Comparison of ENCODE assay signal across 15 cellular contexts in the genomic region with DNA sequence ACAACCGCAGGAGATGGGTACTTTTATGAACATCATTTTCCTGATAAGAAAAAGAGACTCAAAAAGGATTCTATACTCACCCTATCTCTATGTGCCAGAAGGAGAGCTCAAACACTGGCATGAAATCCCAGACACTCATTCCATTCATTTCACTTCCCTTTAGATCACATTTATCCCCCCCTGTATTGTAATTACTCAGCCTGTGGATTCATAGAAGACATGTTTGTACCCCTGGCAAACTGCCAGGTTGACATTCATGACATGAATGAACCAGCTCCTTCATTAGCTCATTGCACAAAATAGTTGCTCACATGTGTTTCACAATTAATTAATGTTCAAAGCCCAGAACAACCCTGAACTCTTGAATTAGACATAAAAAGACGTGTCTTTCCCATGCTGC. TPM values are rescaled to one million over a fixed set of nuclear protein-coding genes. Genes with fewer than 3 reads are reported as not detected.
A peak's percentile ranks its signal among the peaks of the same experiment; 100 is the strongest.
DNase-seq lines count a peak whose midpoint lies in the region; ATAC-seq, FAIRE-seq and TF ChIP-seq lines count a peak whose summit lies in the region.
"Had no signal": no experiment of that assay in that cellular context is flagged by ENCODE, and none has a peak within 500 bp of the region (broad histone marks: within the 10 kb centered on the region; RNA-seq: fewer than 3 reads in every experiment).

No MANE protein-coding gene starts in this region.

- H3K27me3 ChIP-seq in foreskin keratinocyte = peaks cover 4% of the 10 kb centered on the region
- H3K27me3 ChIP-seq: ovary, transverse colon had no signal

- H3K27ac Mint-ChIP-seq in activated T-cell treated with anti-CD3 and anti-CD28 coated beads, Interleukin-2, amount 50 U/mL, for 72 hours = no peak overlapping the region
- H3K27ac Mint-ChIP-seq: CD8-positive, alpha-beta T cell; mesothelial cell of epicardium had no signal

- ATAC-seq in GM19463 (IDR thresholded peaks at IDR 0.05; ENCODE audit: unreplicated experiment) (peak; percentile 47), foreskin keratinocyte (peak; percentile 73)
- ATAC-seq in activated T-cell treated with anti-CD3 and anti-CD28 coated beads, Interleukin-2, amount 50 U/mL, for 72 hours (replicated peaks in 1 of 2) = no peak
- ATAC-seq: CD8-positive, alpha-beta T cell; Panc1 had no signal

- TF ChIP-seq CTCF in foreskin keratinocyte (conservative IDR thresholded peaks at IDR 0.05) = no peak

- no peaks in the 10 kb centered on the region for H3K9me3 Mint-ChIP-seq in activated T-cell treated with anti-CD3 and anti-CD28 coated beads, Interleukin-2, amount 50 U/mL, for 72 hours

- H3K4me1 Mint-ChIP-seq in activated T-cell treated with anti-CD3 and anti-CD28 coated beads, Interleukin-2, amount 50 U/mL, for 72 hours (ENCODE audit: low read depth) = no peaks in the 10 kb centered on the region

- H3K4me1 ChIP-seq in foreskin keratinocyte = no peaks in the 10 kb centered on the region
- H3K4me1 ChIP-seq: transverse colon had no signal

- no peak for FAIRE-seq in HTR-8/SVneo (lab: Jason Lieb, UNC)

- peaks cover 0 to 1% of the 10 kb centered on the region in 2 donors for H3K36me3 Mint-ChIP-seq in activated T-cell treated with anti-CD3 and anti-CD28 coated beads, Interleukin-2, amount 50 U/mL, for 72 hours (ENCODE audit: insufficient read depth in 2 of 2)
- H3K36me3 Mint-ChIP-seq: CD8-positive, alpha-beta T cell; mesothelial cell of epicardium had no signal

- DNase-seq in NCI-H2029 treated with DMSO at 0.1 percent for 48 hours (lab: John Stamatoyannopoulos, UW) (peak; percentile 29), foreskin keratinocyte (peak; percentile 85 to 92), HTR-8/SVneo (ENCODE audit: insufficient read length, low spot score) (no peak)
- DNase-seq in activated T-cell treated with anti-CD3 and anti-CD28 coated beads, Interleukin-2, amount 50 U/mL, for 72 hours = no peak
- DNase-seq: activated CD4-positive, alpha-beta T cell treated with anti-CD3 and anti-CD28 coated beads, Interleukin-2, amount 50 U/mL, for 48 hours; activated effector memory CD4-positive, alpha-beta T cell treated with anti-CD3 and anti-CD28 coated beads, Interleukin-2, amount 50 U/mL, for 16 hours; CD8-positive, alpha-beta T cell; KBM-7; NCI-H2107; ovary; transverse colon had no signal

- no peak overlapping the region for H3K27ac ChIP-seq in foreskin keratinocyte
- H3K27ac ChIP-seq: ovary, transverse colon had no signal

- H3K4me3 Mint-ChIP-seq in activated T-cell treated with anti-CD3 and anti-CD28 coated beads, Interleukin-2, amount 50 U/mL, for 72 hours = no peak overlapping the region
- H3K4me3 Mint-ChIP-seq: CD8-positive, alpha-beta T cell; mesothelial cell of epicardium had no signal

- no peaks in the 10 kb centered on the region for H3K27me3 Mint-ChIP-seq in activated T-cell treated with anti-CD3 and anti-CD28 coated beads, Interleukin-2, amount 50 U/mL, for 72 hours (ENCODE audit: low read depth)

RNA-seq across cellular contexts. Expression of a gene that starts 4.9 kb away (rescaled TPM):
- not detected in 2 replicates for total RNA-seq in foreskin keratinocyte
- polyA plus RNA-seq in foreskin keratinocyte = not detected in 2 replicates
- not detected for total RNA-seq in activated T-cell treated with anti-CD3 and anti-CD28 coated beads, Interleukin-2, amount 50 U/mL, for 72 hours
- total RNA-seq: CD8-positive, alpha-beta T cell; mesothelial cell of epicardium; ovary; T-helper 2 cell treated with Interferon-gamma antibody and Interleukin-4, amounts not matched to agents 100 ng/mL and 5 ng/mL, for 36 hours; transverse colon had no signal
- polyA plus RNA-seq: ovary had no signal

RNA-seq across cellular contexts. Expression of a gene that starts 17.5 kb away (rescaled TPM):
- not detected in 2 replicates for total RNA-seq in foreskin keratinocyte
- polyA plus RNA-seq in foreskin keratinocyte = not detected in 2 replicates
- not detected for total RNA-seq in activated T-cell treated with anti-CD3 and anti-CD28 coated beads, Interleukin-2, amount 50 U/mL, for 72 hours
- total RNA-seq: CD8-positive, alpha-beta T cell; mesothelial cell of epicardium; T-helper 2 cell treated with Interferon-gamma antibody and Interleukin-4, amounts not matched to agents 100 ng/mL and 5 ng/mL, for 36 hours; transverse colon had no signal
- polyA plus RNA-seq: ovary had no signal

RNA-seq across cellular contexts. Expression of a gene that starts 30.7 kb away (rescaled TPM):
- not detected in 2 replicates for total RNA-seq in foreskin keratinocyte
- not detected in 2 replicates for polyA plus RNA-seq in foreskin keratinocyte
- not detected for total RNA-seq in activated T-cell treated with anti-CD3 and anti-CD28 coated beads, Interleukin-2, amount 50 U/mL, for 72 hours
- total RNA-seq: CD8-positive, alpha-beta T cell; ovary; T-helper 2 cell treated with Interferon-gamma antibody and Interleukin-4, amounts not matched to agents 100 ng/mL and 5 ng/mL, for 36 hours; transverse colon had no signal
- polyA plus RNA-seq: ovary had no signal

RNA-seq across cellular contexts. Expression of a gene that starts 32.3 kb away (rescaled TPM):
- total RNA-seq in foreskin keratinocyte = not detected in 2 replicates
- polyA plus RNA-seq in foreskin keratinocyte = not detected in 2 replicates
- not detected for total RNA-seq in activated T-cell treated with anti-CD3 and anti-CD28 coated beads, Interleukin-2, amount 50 U/mL, for 72 hours
- total RNA-seq: CD8-positive, alpha-beta T cell; mesothelial cell of epicardium; ovary; T-helper 2 cell treated with Interferon-gamma antibody and Interleukin-4, amounts not matched to agents 100 ng/mL and 5 ng/mL, for 36 hours; transverse colon had no signal
- polyA plus RNA-seq: ovary had no signal

Comparison
In these comparisons a context has a peak if more than half of its experiments do, and no peak if none do; other contexts are left out.
1. ATAC-seq: peak in GM19463 (single experiment) and foreskin keratinocyte (single experiment); none in activated T-cell treated with anti-CD3 and anti-CD28 coated beads, Interleukin-2, amount 50 U/mL, for 72 hours (0 of 2).
2. DNase-seq: peak in NCI-H2029 treated with DMSO at 0.1 percent for 48 hours (single experiment) and foreskin keratinocyte (2 of 2); none in HTR-8/SVneo (single experiment) and activated T-cell treated with anti-CD3 and anti-CD28 coated beads, Interleukin-2, amount 50 U/mL, for 72 hours (0 of 2).